1 cellular context compared by ENCODE assay signal in genomic region chr3:11720220-11721113, GRCh38.
TF ChIP-seq lines count a peak whose summit lies in the region.

No MANE protein-coding gene starts in this region.

TF ChIP-seq in A549, 52 proteins besides CTCF, POLR2A, EP300 and RAD21 (continued from another document):
- TF ChIP-seq, protein P1, sequence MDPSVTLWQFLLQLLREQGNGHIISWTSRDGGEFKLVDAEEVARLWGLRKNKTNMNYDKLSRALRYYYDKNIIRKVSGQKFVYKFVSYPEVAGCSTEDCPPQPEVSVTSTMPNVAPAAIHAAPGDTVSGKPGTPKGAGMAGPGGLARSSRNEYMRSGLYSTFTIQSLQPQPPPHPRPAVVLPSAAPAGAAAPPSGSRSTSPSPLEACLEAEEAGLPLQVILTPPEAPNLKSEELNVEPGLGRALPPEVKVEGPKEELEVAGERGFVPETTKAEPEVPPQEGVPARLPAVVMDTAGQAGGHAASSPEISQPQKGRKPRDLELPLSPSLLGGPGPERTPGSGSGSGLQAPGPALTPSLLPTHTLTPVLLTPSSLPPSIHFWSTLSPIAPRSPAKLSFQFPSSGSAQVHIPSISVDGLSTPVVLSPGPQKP (IDR thresholded peaks at IDR 0.05; ENCODE audit: low read depth, low read length): no peak
- TF ChIP-seq, protein P2, sequence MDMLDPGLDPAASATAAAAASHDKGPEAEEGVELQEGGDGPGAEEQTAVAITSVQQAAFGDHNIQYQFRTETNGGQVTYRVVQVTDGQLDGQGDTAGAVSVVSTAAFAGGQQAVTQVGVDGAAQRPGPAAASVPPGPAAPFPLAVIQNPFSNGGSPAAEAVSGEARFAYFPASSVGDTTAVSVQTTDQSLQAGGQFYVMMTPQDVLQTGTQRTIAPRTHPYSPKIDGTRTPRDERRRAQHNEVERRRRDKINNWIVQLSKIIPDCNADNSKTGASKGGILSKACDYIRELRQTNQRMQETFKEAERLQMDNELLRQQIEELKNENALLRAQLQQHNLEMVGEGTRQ (IDR thresholded peaks at IDR 0.05): peak; percentile 54; the same call in 1 of the 2 replicates
- no peak for TF ChIP-seq HOXB5 (CRISPR knock-in tag; IDR thresholded peaks at IDR 0.05)
